ENCODE assay signal across 8 cellular contexts in genomic region chr18:21599585-21600525, GRCh38. TPM values are rescaled to one million over a fixed set of nuclear protein-coding genes. Genes with fewer than 3 reads are reported as not detected.
DNase-seq lines count a peak whose midpoint lies in the region; ATAC-seq lines count a peak whose summit lies in the region.

No MANE protein-coding gene starts in this region.

- POLR2A ChIA-PET in CD8-positive, alpha-beta memory T cell (lab: Charles Lee): interaction anchor here (0.5 to 2.8 kb wide), 9 partner anchors 11 to 488 kb away, joined by 3 to 63 read pairs (median 9); partner anchors contain the start of genes ABHD3, MIB1, ROCK1 and SNRPD1

- no peaks in the 10 kb centered on the region for H3K9me3 Mint-ChIP-seq in CD8-positive, alpha-beta memory T cell

- H3K4me3 Mint-ChIP-seq in CD8-positive, alpha-beta memory T cell: peak overlapping the region; percentile 91 to 98 (median 97)

- peak overlapping the region; percentile 99 for H3K27ac ChIP-seq in CD8-positive, alpha-beta memory T cell (ENCODE audit: low read depth, low read length)
- H3K27ac ChIP-seq in angular gyrus (ENCODE audit: low read depth, low read length): peak overlapping the region; percentile 71

- H3K4me1 ChIP-seq in CD8-positive, alpha-beta memory T cell (ENCODE audit: insufficient read depth, low read length): peaks cover 30% of the 10 kb centered on the region

- H3K4me1 Mint-ChIP-seq in CD8-positive, alpha-beta memory T cell: peaks cover 27 to 56% (median 38%) of the 10 kb centered on the region in 3 donors

- CTCF ChIA-PET in CD8-positive, alpha-beta memory T cell (lab: Charles Lee): interaction anchor here (0.7 to 5.6 kb wide), 29 partner anchors 10 to 489 kb away, joined by 3 to 131 read pairs (median 4); partner anchors contain the start of genes ABHD3, MIB1, ROCK1 and SNRPD1

- H3K27ac Mint-ChIP-seq in CD8-positive, alpha-beta memory T cell: peak overlapping the region; percentile 94 to 100 (median 98)

- intact Hi-C loops in left ventricle myocardium superior (cut with micrococcal nuclease): no loop called here
- intact Hi-C loops in posterior vena cava (cut with DNase I): no loop called here

- no peaks in the 10 kb centered on the region for H3K27me3 ChIP-seq in CD8-positive, alpha-beta memory T cell (ENCODE audit: insufficient read depth, low read length, poor library complexity, severe bottlenecking)

- ATAC-seq in GM18519 (IDR thresholded peaks at IDR 0.05; ENCODE audit: low FRiP score, unreplicated experiment): peak; percentile 24
- peak; percentile 40 for ATAC-seq in HG03025 (IDR thresholded peaks at IDR 0.05; ENCODE audit: low FRiP score, unreplicated experiment)
- ATAC-seq in left ventricle myocardium superior: peak; percentile 71
- no peak for ATAC-seq in GM18861 (IDR thresholded peaks at IDR 0.05; ENCODE audit: unreplicated experiment)

- H3K9me3 ChIP-seq in CD8-positive, alpha-beta memory T cell (ENCODE audit: low read length): no peaks in the 10 kb centered on the region

- no peaks in the 10 kb centered on the region for H3K36me3 ChIP-seq in CD8-positive, alpha-beta memory T cell (ENCODE audit: insufficient read depth, low read length)

- H3K36me3 Mint-ChIP-seq in CD8-positive, alpha-beta memory T cell: peaks cover 0 to 16% (median 0%) of the 10 kb centered on the region in 3 donors

- H3K4me3 ChIP-seq in CD8-positive, alpha-beta memory T cell (ENCODE audit: low read length): peak overlapping the region; percentile 92

- H3K27me3 Mint-ChIP-seq in CD8-positive, alpha-beta memory T cell: peaks cover 0 to 6% of the 10 kb centered on the region in 2 donors

- peak in 1 of 5 donors; percentile 58 for DNase-seq in CD8-positive, alpha-beta memory T cell
- DNase-seq in NCI-H345 treated with DMSO at 0.1 percent for 48 hours (lab: John Stamatoyannopoulos, UW; ENCODE audit: unreplicated experiment) (peak; percentile 45), left ventricle myocardium superior (peak; percentile 72), posterior vena cava (ENCODE audit: low spot score) (peak; percentile 83)

RNA-seq across cellular contexts. Expression of gene ESCO1, which starts 0.6 kb away (rescaled TPM):
- 10 to 100 TPM; 18.2 to 19.3 TPM for total RNA-seq in CD8-positive, alpha-beta memory T cell
- 11.0 TPM for polyA plus RNA-seq in CD8-positive, alpha-beta memory T cell
- 10.1 TPM for total RNA-seq in left ventricle myocardium superior
- total RNA-seq in posterior vena cava: 10 to 100 TPM; 13.7 to 16.6 TPM

RNA-seq across cellular contexts. Expression of gene SNRPD1, which starts 12.3 kb away (rescaled TPM):
- 100 to 1,000 TPM; 154 to 165 TPM for total RNA-seq in CD8-positive, alpha-beta memory T cell
- polyA plus RNA-seq in CD8-positive, alpha-beta memory T cell: 89.9 TPM
- total RNA-seq in left ventricle myocardium superior (22.6 TPM), posterior vena cava (10 to 100 TPM; 32.8 to 36.5 TPM)
